Comparison of ENCODE assay signal across 8 cellular contexts in genomic region chr5:140042551-140043507, GRCh38. TPM values are rescaled to one million over a fixed set of nuclear protein-coding genes. Genes with fewer than 3 reads are reported as not detected.
A peak's percentile ranks its signal among the peaks of the same experiment; 100 is the strongest.
DNase-seq lines count a peak whose midpoint lies in the region; ATAC-seq and TF ChIP-seq lines count a peak whose summit lies in the region.

Gene NRG2 (minus strand): TSS chr5:140043299.

- H3K18ac ChIP-seq in mesendoderm (ENCODE audit: low read length): no peak within 1 kb of the TSS

- H3K27ac ChIP-seq in mesendoderm (ENCODE audit: low read depth, low read length): no peak within 1 kb of the TSS

- H3K27me3 ChIP-seq in mesendoderm (ENCODE audit: insufficient read depth, low read length, poor library complexity): peaks cover 41% of the 10 kb centered on the region

- peak within 1 kb of the TSS; percentile 67 for H3K4me3 Mint-ChIP-seq in activated CD8-positive, alpha-beta memory T cell treated with anti-CD3 and anti-CD28 coated beads, Interleukin-2, amount 10 ng/mL, durations not matched to agents 7 days and 5 days
- peak within 1 kb of the TSS; percentile 56 for H3K4me3 Mint-ChIP-seq in endothelial cell (ENCODE audit: unreplicated experiment)

- no peak within 1 kb of the TSS for H2BK120ac ChIP-seq in mesendoderm (ENCODE audit: low read depth, low read length)

- H2BK5ac ChIP-seq in mesendoderm (ENCODE audit: low read length): no peak within 1 kb of the TSS

- H3K27me3 Mint-ChIP-seq in activated CD8-positive, alpha-beta memory T cell treated with anti-CD3 and anti-CD28 coated beads, Interleukin-2, amount 10 ng/mL, durations not matched to agents 7 days and 5 days: peaks cover 66% of the 10 kb centered on the region
- peaks cover 25% of the 10 kb centered on the region for H3K27me3 Mint-ChIP-seq in endothelial cell (ENCODE audit: unreplicated experiment)

- H3K23ac ChIP-seq in mesendoderm (ENCODE audit: low read length): no peak within 1 kb of the TSS

- H2BK15ac ChIP-seq in mesendoderm (replicated peaks; ENCODE audit: low read depth): no peak within 1 kb of the TSS

- no peaks in the 10 kb centered on the region for H3K9me3 Mint-ChIP-seq in activated CD8-positive, alpha-beta memory T cell treated with anti-CD3 and anti-CD28 coated beads, Interleukin-2, amount 10 ng/mL, durations not matched to agents 7 days and 5 days (ENCODE audit: low read depth)
- no peaks in the 10 kb centered on the region for H3K9me3 Mint-ChIP-seq in endothelial cell (ENCODE audit: unreplicated experiment)

- H3K79me2 ChIP-seq in mesendoderm (ENCODE audit: control insufficient read depth, insufficient read depth, low read length): no peaks in the 10 kb centered on the region

- H3K4me1 ChIP-seq in mesendoderm (ENCODE audit: control insufficient read depth, low read depth, low read length): no peaks in the 10 kb centered on the region

- DNase-seq in SIG-M5 treated with dmso at 0.1 percent for 504 hours (lab: John Stamatoyannopoulos, UW; ENCODE audit: unreplicated experiment): peak; percentile 69
- no peak for DNase-seq in SIG-M5 (lab: John Stamatoyannopoulos, UW)
- peak; percentile 16 for DNase-seq in NCI-H510A (lab: John Stamatoyannopoulos, UW)
- peak; percentile 75 for DNase-seq in activated CD8-positive, alpha-beta memory T cell treated with anti-CD3 and anti-CD28 coated beads, Interleukin-2, amount 10 ng/mL, durations not matched to agents 7 days and 5 days
- DNase-seq in endothelial cell (ENCODE audit: low spot score): peak; percentile 68
- peak; percentile 90 for DNase-seq in mesendoderm
- peak; percentile 50 for DNase-seq in stimulated activated CD8-positive, alpha-beta memory T cell treated with anti-CD3 and anti-CD28 coated beads, Interleukin-4, amount 100 ng/mL, for 48 hours

- no peaks in the 10 kb centered on the region for H3K79me1 ChIP-seq in mesendoderm (ENCODE audit: low read length)

- peaks cover 2% of the 10 kb centered on the region for H3K36me3 Mint-ChIP-seq in activated CD8-positive, alpha-beta memory T cell treated with anti-CD3 and anti-CD28 coated beads, Interleukin-2, amount 10 ng/mL, durations not matched to agents 7 days and 5 days
- peaks cover 10% of the 10 kb centered on the region for H3K36me3 Mint-ChIP-seq in endothelial cell (ENCODE audit: low read depth, unreplicated experiment)

- peak within 1 kb of the TSS; percentile 57 for H3K4me2 ChIP-seq in mesendoderm (ENCODE audit: low read length)

- H4K8ac ChIP-seq in mesendoderm (ENCODE audit: low read depth, low read length): no peak within 1 kb of the TSS

- CTCF ChIA-PET in activated CD8-positive, alpha-beta memory T cell treated with anti-CD3 and anti-CD28 coated beads, Interleukin-2, amount 10 ng/mL, durations not matched to agents 7 days and 5 days (lab: Charles Lee): interaction anchor here (0.6 to 1.6 kb wide), 12 partner anchors 8 to 390 kb away, joined by 3 to 5 read pairs (median 4); no protein-coding TSS in a partner anchor

- no peak within 1 kb of the TSS for H3K4ac ChIP-seq in mesendoderm (ENCODE audit: low read depth, low read length)

- H3K56ac ChIP-seq in mesendoderm (ENCODE audit: low read length): peak within 1 kb of the TSS; percentile 56

- no peaks in the 10 kb centered on the region for H3K36me3 ChIP-seq in mesendoderm (ENCODE audit: control insufficient read depth, insufficient read depth, low read length)

- H2AK5ac ChIP-seq in mesendoderm (ENCODE audit: low read length): no peak within 1 kb of the TSS

- peak; percentile 50 for ATAC-seq in HG02973 (IDR thresholded peaks at IDR 0.05; ENCODE audit: unreplicated experiment)
- ATAC-seq in activated CD8-positive, alpha-beta memory T cell treated with anti-CD3 and anti-CD28 coated beads, Interleukin-2, amount 10 ng/mL, durations not matched to agents 7 days and 5 days: peak; percentile 93

- H3K9ac ChIP-seq in mesendoderm (ENCODE audit: low read length): peak within 1 kb of the TSS; percentile 25

- peaks cover 24% of the 10 kb centered on the region for H3K4me1 Mint-ChIP-seq in activated CD8-positive, alpha-beta memory T cell treated with anti-CD3 and anti-CD28 coated beads, Interleukin-2, amount 10 ng/mL, durations not matched to agents 7 days and 5 days
- peaks cover 13% of the 10 kb centered on the region for H3K4me1 Mint-ChIP-seq in endothelial cell (ENCODE audit: unreplicated experiment)

- H3K4me3 ChIP-seq in mesendoderm (ENCODE audit: low read length): no peak within 1 kb of the TSS

- no CpG with 5 or more reads among the region's 91 CpGs for WGBS in mesendoderm (ENCODE audit: extremely low coverage, insufficient coverage, low lambda C conversion rate)

- H3K27ac Mint-ChIP-seq in activated CD8-positive, alpha-beta memory T cell treated with anti-CD3 and anti-CD28 coated beads, Interleukin-2, amount 10 ng/mL, durations not matched to agents 7 days and 5 days: no peak within 1 kb of the TSS
- H3K27ac Mint-ChIP-seq in endothelial cell (ENCODE audit: unreplicated experiment): no peak within 1 kb of the TSS

- no peak within 1 kb of the TSS for H4K5ac ChIP-seq in mesendoderm (ENCODE audit: low read length)

- TF ChIP-seq CTCF in endothelial cell (IDR thresholded peaks at IDR 0.05; ENCODE audit: unreplicated experiment): no peak

RNA-seq across cellular contexts. Expression of gene NRG2, which starts in this region (rescaled TPM):
- under 1 TPM in 1 of 2 experiments, not detected in 1; 0.42 TPM for total RNA-seq in activated CD8-positive, alpha-beta memory T cell treated with anti-CD3 and anti-CD28 coated beads, Interleukin-2, amount 10 ng/mL, durations not matched to agents 7 days and 5 days
- not detected for total RNA-seq in endothelial cell (ENCODE audit: unreplicated experiment)
- 0.01 TPM for polyA plus RNA-seq in mesendoderm (2013, experiment 1 of 2)
- 0.07 TPM for polyA plus RNA-seq in mesendoderm (2013, experiment 2 of 2)

Comparison
In these comparisons a context has a peak if more than half of its experiments do, and no peak if none do; other contexts are left out.
1. Peak in DNase-seq and ATAC-seq in activated CD8-positive, alpha-beta memory T cell treated with anti-CD3 and anti-CD28 coated beads, Interleukin-2, amount 10 ng/mL, durations not matched to agents 7 days and 5 days; RNA of the gene not detected or under 1 TPM.
2. Peak in DNase-seq in endothelial cell; RNA of the gene not detected or under 1 TPM.